15 cellular contexts compared by ENCODE assay signal in genomic region chr3:169847896-169848295, GRCh38. TPM values are rescaled to one million over a fixed set of nuclear protein-coding genes. Genes with fewer than 3 reads are reported as not detected.
DNase-seq lines count a peak whose midpoint lies in the region; ATAC-seq and TF ChIP-seq lines count a peak whose summit lies in the region.
"Had no signal": no experiment of that assay in that cellular context is flagged by ENCODE, and none has a peak within 500 bp of the region (broad histone marks: within the 10 kb centered on the region; RNA-seq: fewer than 3 reads in every experiment).

No MANE protein-coding gene starts in this region.

- peak; percentile 5 for ATAC-seq in foreskin keratinocyte
- no peak for ATAC-seq in omental fat pad (ENCODE audit: low FRiP score)
- ATAC-seq: stimulated activated naive CD8-positive, alpha-beta T cell treated with anti-CD3 and anti-CD28 coated beads, Interleukin-15, Interleukin-2, amounts not matched to agents 100 U/mL and 50 U/mL, for 24 hours had no signal

- DNase-seq in DMS53 (lab: John Stamatoyannopoulos, UW) (peak; percentile 71), NCI-H1092 (lab: John Stamatoyannopoulos, UW) (peak; percentile 35), NCI-H524 (lab: John Stamatoyannopoulos, UW) (peak; percentile 64 to 90), foreskin keratinocyte (no peak), GM13976 (ENCODE audit: low spot score) (no peak), omental fat pad (ENCODE audit: low spot score) (no peak), SK-N-DZ (ENCODE audit: low spot score) (no peak), GF-D8 (lab: John Stamatoyannopoulos, UW) (no peak)
- DNase-seq: activated effector memory CD4-positive, alpha-beta T cell treated with anti-CD3 and anti-CD28 coated beads, Interleukin-2, amount 50 U/mL, for 16 hours; HCEC 1CT; stimulated activated naive CD8-positive, alpha-beta T cell treated with anti-CD3 and anti-CD28 coated beads, Interleukin-15, Interleukin-2, amounts not matched to agents 100 U/mL and 50 U/mL, for 24 hours had no signal

- TF ChIP-seq CTCF in foreskin keratinocyte (conservative IDR thresholded peaks at IDR 0.05) (no peak), GM13976 (IDR thresholded peaks at IDR 0.05; ENCODE audit: borderline replicate concordance, control extremely low read depth, extremely low read depth, insufficient read depth, missing control alignments) (no peak), omental fat pad (IDR thresholded peaks at IDR 0.05) (no peak)

- peaks cover 13% of the 10 kb centered on the region for H3K4me1 ChIP-seq in foreskin keratinocyte

- in situ Hi-C loops in GM13976 (cut with MboI; ENCODE audit: low sequenced_read_pairs, unreplicated experiment), result no loop called here

- no peaks in the 10 kb centered on the region for H3K27me3 ChIP-seq in foreskin keratinocyte
- H3K27me3 ChIP-seq: BLaER1 had no signal

- peak overlapping the region; percentile 57 for H3K27ac ChIP-seq in foreskin keratinocyte
- H3K27ac ChIP-seq: BLaER1 had no signal

RNA-seq across cellular contexts. Expression of gene LRRC31, which starts 21.8 kb away (rescaled TPM):
- total RNA-seq in foreskin keratinocyte, result not detected in 2 replicates
- not detected in 2 replicates for polyA plus RNA-seq in foreskin keratinocyte
- not detected for total RNA-seq in omental fat pad
- not detected in 2 replicates for polyA plus RNA-seq in SK-N-DZ (2014; cell fraction: cytosol; rRNA removed)
- not detected in 2 replicates for polyA plus RNA-seq in SK-N-DZ (2014; cell fraction: nucleus; rRNA removed)
- total RNA-seq: activated CD8-positive, alpha-beta memory T cell treated with anti-CD3 and anti-CD28 coated beads for 36 hours; fibroblast of villous mesenchyme; skeletal muscle tissue had no signal

RNA-seq across cellular contexts. Expression of gene LRRC34, which starts 35.2 kb away (rescaled TPM):
- total RNA-seq in foreskin keratinocyte (1.7 and 2.6 TPM in 2 replicates), omental fat pad (10 to 100 TPM in 1 of 4 donors, 1 to 10 TPM in 3; 1.9 to 14.8 (median 2.7) TPM)
- polyA plus RNA-seq in foreskin keratinocyte, result 1.4 and 1.7 TPM in 2 replicates
- 11.0 and 12.9 TPM in 2 replicates for polyA plus RNA-seq in SK-N-DZ (2014; cell fraction: cytosol; rRNA removed)
- polyA plus RNA-seq in SK-N-DZ (2014; cell fraction: nucleus; rRNA removed), result 38.7 and 44.8 TPM in 2 replicates

RNA-seq across cellular contexts. Expression of gene LRRIQ4, which starts 35.2 kb away (rescaled TPM):
- total RNA-seq in foreskin keratinocyte (0.04 TPM in 1 of 2 replicates, not detected in the other), omental fat pad (under 1 TPM in 1 of 4 donors, not detected in 3; 0.25 TPM)
- polyA plus RNA-seq in foreskin keratinocyte, result not detected in 2 replicates
- 0.18 TPM in 1 of 2 replicates, not detected in the other for polyA plus RNA-seq in SK-N-DZ (2014; cell fraction: cytosol; rRNA removed)
- 0.46 TPM in 1 of 2 replicates, not detected in the other for polyA plus RNA-seq in SK-N-DZ (2014; cell fraction: nucleus; rRNA removed)
- total RNA-seq: fibroblast of villous mesenchyme, skeletal muscle tissue had no signal

Comparison
In these comparisons a context has a peak if more than half of its experiments do, and no peak if none do; other contexts are left out.
1. DNase-seq: peak in DMS53 (single experiment), NCI-H1092 (single experiment) and NCI-H524 (2 of 2); none in foreskin keratinocyte (0 of 2), GM13976 (single experiment), omental fat pad (single experiment), SK-N-DZ (single experiment) and GF-D8 (single experiment).